ENCODE assay signal across 2 cellular contexts in the genomic region with DNA sequence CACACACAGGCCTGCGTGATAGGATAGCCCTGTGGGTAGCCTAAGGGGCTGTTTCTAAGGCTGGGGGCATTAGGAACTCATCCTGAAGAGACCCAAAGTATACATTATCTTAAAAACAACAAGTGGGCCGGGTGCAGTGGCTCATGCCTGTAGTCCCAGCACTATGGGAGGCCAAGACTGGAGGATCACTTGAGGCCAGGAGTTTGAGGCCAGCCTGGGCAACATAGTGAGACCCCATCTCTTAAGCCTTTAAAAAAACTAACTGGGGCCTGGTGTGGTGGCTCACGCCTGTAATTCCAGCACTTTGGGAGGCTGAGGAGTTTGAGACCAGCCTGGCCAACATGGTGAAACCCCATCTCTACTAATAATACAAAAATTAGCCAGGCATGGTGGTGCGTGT. TPM values are rescaled to one million over a fixed set of nuclear protein-coding genes. Genes with fewer than 3 reads are reported as not detected.
"Had no signal": no experiment of that assay in that cellular context is flagged by ENCODE, and none has a peak within 500 bp of the region (broad histone marks: within the 10 kb centered on the region; RNA-seq: fewer than 3 reads in every experiment).

No MANE protein-coding gene starts in this region.

RNA-seq across cellular contexts. Expression of a gene that starts 0.8 kb away (rescaled TPM):
- total RNA-seq: cardiac septum had no signal

RNA-seq across cellular contexts. Expression of a gene that starts 16.1 kb away (rescaled TPM):
- total RNA-seq: ascending aorta had no signal
